Comparison of ENCODE assay signal across 8 cellular contexts in genomic region chr3:12966847-12967750, GRCh38.
DNase-seq lines count a peak whose midpoint lies in the region; ATAC-seq and TF ChIP-seq lines count a peak whose summit lies in the region.

No MANE protein-coding gene starts in this region.

- peak; percentile 2 for ATAC-seq in lung (ENCODE audit: insufficient read depth, low FRiP score)
- no peak for ATAC-seq in HG02970 (IDR thresholded peaks at IDR 0.05; ENCODE audit: low FRiP score, unreplicated experiment)

- H3K9ac ChIP-seq in GM23248 (peak overlapping the region; percentile 94), MM.1S (ENCODE audit: low read length) (no peak overlapping the region)

- H3K4me2 ChIP-seq in GM23248 (ENCODE audit: unreplicated experiment): peak overlapping the region; percentile 91
- peak overlapping the region; percentile 43; the same call in 1 of the 2 replicates for H3K4me2 ChIP-seq in MM.1S (ENCODE audit: low read depth, low read length)

- peaks cover 23% of the 10 kb centered on the region for H3K4me1 Mint-ChIP-seq in Calu3 (ENCODE audit: low read depth, unreplicated experiment)

- H2AFZ ChIP-seq in GM23248 (peak overlapping the region; percentile 85), MM.1S (ENCODE audit: low read length) (no peak overlapping the region)

- no peaks in the 10 kb centered on the region for H3F3A ChIP-seq in GM23248 (ENCODE audit: insufficient read depth)
- no peaks in the 10 kb centered on the region for H3F3A ChIP-seq in MM.1S (ENCODE audit: insufficient read depth, low read length)

- H3K4me3 Mint-ChIP-seq in Calu3 (ENCODE audit: low read depth, unreplicated experiment): peak overlapping the region; percentile 86

- H3K9me3 Mint-ChIP-seq in Calu3 (ENCODE audit: low read depth, unreplicated experiment): no peaks in the 10 kb centered on the region

- TF ChIP-seq CTCF in Calu3 (IDR thresholded peaks at IDR 0.05; ENCODE audit: unreplicated experiment) (no peak), MM.1S (IDR thresholded peaks at IDR 0.05; ENCODE audit: low read length) (no peak), lung (IDR thresholded peaks at IDR 0.05; ENCODE audit: control extremely low read depth, extremely low read depth) (no peak)

- no TSS peak for BruUV-seq in Calu3 (replicated peaks; lab: Mats Ljungman, UMichigan)

- no peak overlapping the region for H3K27ac Mint-ChIP-seq in Calu3 (ENCODE audit: unreplicated experiment)

- H3K36me3 Mint-ChIP-seq in Calu3 (ENCODE audit: insufficient read depth, unreplicated experiment): peaks cover 12% of the 10 kb centered on the region

- CTCF ChIA-PET in Calu3 (lab: Charles Lee): interaction anchor here (0.8 to 1.7 kb wide), 3 partner anchors 17 to 52 kb away, joined by 3 to 13 read pairs (median 4); no protein-coding TSS in a partner anchor

- H3K9me2 ChIP-seq in GM23248 (ENCODE audit: insufficient read depth) (no peaks in the 10 kb centered on the region), MM.1S (replicated peaks; ENCODE audit: insufficient read depth, low read length) (no peaks in the 10 kb centered on the region)

- DNase-seq in Calu3: no peak
- peak; percentile 59 for DNase-seq in GM23248
- no peak for DNase-seq in MM.1S
- no peak for DNase-seq in caudate nucleus (lab: John Stamatoyannopoulos, UW)
- DNase-seq in lung (ENCODE audit: low spot score): no peak
- no peak for DNase-seq in D341Med (ENCODE audit: low spot score)

- in situ Hi-C loops in GM23248 (cut with MboI): no loop called here

- H4K20me1 ChIP-seq in GM23248 (ENCODE audit: insufficient read depth): no peaks in the 10 kb centered on the region
- peaks cover 23% of the 10 kb centered on the region for H4K20me1 ChIP-seq in MM.1S (ENCODE audit: insufficient read depth, low read length)

- H3K27me3 ChIP-seq in GM23248 (replicated peaks; ENCODE audit: insufficient read depth) (no peaks in the 10 kb centered on the region), MM.1S (replicated peaks; ENCODE audit: insufficient read depth, low read length) (no peaks in the 10 kb centered on the region), lung (ENCODE audit: control insufficient read depth, insufficient read depth) (no peaks in the 10 kb centered on the region), thymus (ENCODE audit: control insufficient read depth, insufficient read depth) (no peaks in the 10 kb centered on the region)

- H3K27ac ChIP-seq in GM23248 (peak overlapping the region; percentile 32), MM.1S (ENCODE audit: low read length) (no peak overlapping the region), caudate nucleus (ENCODE audit: low read depth, low read length) (peak overlapping the region; percentile 48), lung (ENCODE audit: low read depth in 1 of 2, low read length in 1 of 2) (peak overlapping the region; percentile 86), thymus (ENCODE audit: low read depth) (no peak overlapping the region)

- peaks cover 53% of the 10 kb centered on the region for H3K79me2 ChIP-seq in GM23248 (ENCODE audit: insufficient read depth)
- peaks cover 83% of the 10 kb centered on the region for H3K79me2 ChIP-seq in MM.1S (ENCODE audit: low read length)

- 2 to 3% methylated on average over 59 to 65 of the region's 75 CpGs for WGBS in GM23248 (ENCODE audit: low coverage in 1 of 2, low lambda C conversion rate in 2 of 2, missing lambda C conversion rate in 2 of 2), 2 experiments
- 3 to 5% methylated on average over 69 to 75 of the region's 75 CpGs for WGBS in lung, 2 donors
- WGBS in thymus: 5% methylated on average over 75 of the region's 75 CpGs

- H3K4me3 ChIP-seq in GM23248 (peak overlapping the region; percentile 89), MM.1S (ENCODE audit: low read length) (no peak overlapping the region), lung (peak overlapping the region; percentile 73), thymus (ENCODE audit: low read length) (peak overlapping the region; percentile 59)

- peaks cover 6% of the 10 kb centered on the region; the same call in 1 of the 2 replicates for H3K4me1 ChIP-seq in GM23248 (ENCODE audit: insufficient read depth)
- H3K4me1 ChIP-seq in MM.1S (ENCODE audit: low read length): peaks cover 8% of the 10 kb centered on the region
- H3K4me1 ChIP-seq in lung (ENCODE audit: control insufficient read depth in 2 of 2, insufficient read depth in 2 of 2, low read length in 2 of 2): peaks cover 34 to 42% of the 10 kb centered on the region in 2 donors
- peaks cover 40% of the 10 kb centered on the region for H3K4me1 ChIP-seq in thymus (ENCODE audit: control insufficient read depth, insufficient read depth, low read length)

- intact Hi-C loops in Calu3 (cut with micrococcal nuclease; ENCODE audit: unreplicated experiment): no loop called here

- H3K36me3 ChIP-seq in GM23248 (ENCODE audit: low read depth): no peaks in the 10 kb centered on the region
- H3K36me3 ChIP-seq in MM.1S (replicated peaks; ENCODE audit: insufficient read depth, low read length): no peaks in the 10 kb centered on the region
- H3K36me3 ChIP-seq in lung (ENCODE audit: control insufficient read depth in 2 of 2, insufficient read depth in 2 of 2, low read length in 2 of 2): no peaks in the 10 kb centered on the region
- peaks cover 3% of the 10 kb centered on the region for H3K36me3 ChIP-seq in thymus (ENCODE audit: control insufficient read depth, insufficient read depth)

- peaks cover 25% of the 10 kb centered on the region for H3K27me3 Mint-ChIP-seq in Calu3 (ENCODE audit: unreplicated experiment)

- H3K9me3 ChIP-seq in GM23248 (ENCODE audit: low read depth) (no peaks in the 10 kb centered on the region), MM.1S (replicated peaks; ENCODE audit: insufficient read depth, low read length) (no peaks in the 10 kb centered on the region), lung (ENCODE audit: control insufficient read depth in 2 of 2, insufficient read depth in 1 of 2, low read length in 1 of 2) (no peaks in the 10 kb centered on the region), thymus (ENCODE audit: control insufficient read depth) (peaks cover 2% of the 10 kb centered on the region)

Comparison
In these comparisons a context has a peak if more than half of its experiments do, and no peak if none do; other contexts are left out.
1. H3K27ac ChIP-seq: peak in GM23248 (single experiment), caudate nucleus (single experiment) and lung (2 of 2); none in MM.1S (single experiment) and thymus (single experiment).